Comparison of ENCODE assay signal across 15 cellular contexts in genomic region chr17:16484445-16485169, GRCh38. TPM values are rescaled to one million over a fixed set of nuclear protein-coding genes. Genes with fewer than 3 reads are reported as not detected.
DNase-seq lines count a peak whose midpoint lies in the region; ATAC-seq and TF ChIP-seq lines count a peak whose summit lies in the region.
"Had no signal": no experiment of that assay in that cellular context is flagged by ENCODE, and none has a peak within 500 bp of the region (broad histone marks: within the 10 kb centered on the region; RNA-seq: fewer than 3 reads in every experiment).

No MANE protein-coding gene starts in this region.

- H3K9me3 ChIP-seq in breast epithelium, result no peaks in the 10 kb centered on the region
- H3K9me3 ChIP-seq in vagina, result no peaks in the 10 kb centered on the region
- H3K9me3 ChIP-seq: A549, Caco-2 had no signal

- CTCF ChIA-PET in MCF 10A (lab: Yijun Ruan, JAX), result interaction anchor here (0.7 to 1.2 kb wide), 2 partner anchors 13 to 31 kb away, joined by 3 to 6 read pairs; no protein-coding TSS in a partner anchor

- no peak for ATAC-seq in left lobe of liver
- ATAC-seq: A549, SK-N-SH treated with all-trans-retinoic acid at 6 μM for 48 hours had no signal

- H3K27me3 ChIP-seq in breast epithelium, result no peaks in the 10 kb centered on the region
- H3K27me3 ChIP-seq in vagina, result no peaks in the 10 kb centered on the region

- no peaks in the 10 kb centered on the region for H3K36me3 ChIP-seq in breast epithelium
- no peaks in the 10 kb centered on the region for H3K36me3 ChIP-seq in vagina

- intact Hi-C loops in breast epithelium (cut with DNase I; ENCODE audit: low total_unique reads) (no loop called here), MCF 10A (cut with micrococcal nuclease) (no loop called here), vagina (cut with DNase I) (no loop called here)

- no peak for DNase-seq in breast epithelium (ENCODE audit: low spot score in 2 of 2)
- no peak for DNase-seq in MCF 10A (ENCODE audit: unreplicated experiment)
- no peak for DNase-seq in mesothelial cell of epicardium (ENCODE audit: low spot score in 2 of 2, unreplicated experiment in 2 of 2)
- no peak for DNase-seq in vagina (ENCODE audit: extremely low spot score in 2 of 2)
- DNase-seq in NK-92 treated with Interleukin-12 subunit alpha and Interleukin-12 subunit beta, amount 100 ng/mL, for 24 hours (lab: John Stamatoyannopoulos, UW), result no peak
- DNase-seq in pons (ENCODE audit: low spot score), result no peak
- no peak for DNase-seq in left lobe of liver (ENCODE audit: low spot score)
- DNase-seq: activated gamma-delta T cell, Caco-2, HCEC 1CT had no signal

- POLR2A ChIA-PET in MCF 10A (lab: Yijun Ruan, JAX), result interaction anchor here (0.7 kb wide), 1 partner anchor 31 kb away, joined by 3 read pairs; no protein-coding TSS in a partner anchor

- H3K27ac ChIP-seq in breast epithelium (no peak overlapping the region), cingulate gyrus (ENCODE audit: low read depth, low read length) (peak overlapping the region; percentile 7), vagina (peak overlapping the region; percentile 87)
- H3K27ac ChIP-seq: A549, epithelial cell of prostate had no signal

- H3K27me3 Mint-ChIP-seq in MCF 10A (ENCODE audit: insufficient read depth, unreplicated experiment) (peaks cover under 1% of the 10 kb centered on the region), mesothelial cell of epicardium (ENCODE audit: low read depth) (peaks cover 4% of the 10 kb centered on the region)

- BruUV-seq in MCF 10A (replicated peaks; lab: Mats Ljungman, UMichigan), result no TSS peak

- no peaks in the 10 kb centered on the region for H3K9me3 Mint-ChIP-seq in MCF 10A (ENCODE audit: unreplicated experiment)
- no peaks in the 10 kb centered on the region for H3K9me3 Mint-ChIP-seq in mesothelial cell of epicardium

- TF ChIP-seq CTCF in breast epithelium (IDR thresholded peaks at IDR 0.05) (no peak), MCF 10A (IDR thresholded peaks at IDR 0.05; ENCODE audit: unreplicated experiment) (no peak), mesothelial cell of epicardium (IDR thresholded peaks at IDR 0.05; ENCODE audit: unreplicated experiment) (no peak), vagina (IDR thresholded peaks at IDR 0.05) (no peak)

- H3K36me3 Mint-ChIP-seq in MCF 10A (ENCODE audit: insufficient read depth, unreplicated experiment) (no peaks in the 10 kb centered on the region), mesothelial cell of epicardium (no peaks in the 10 kb centered on the region)

- H3K4me1 ChIP-seq in breast epithelium (no peaks in the 10 kb centered on the region), vagina (peaks cover 26% of the 10 kb centered on the region)

- H3K27ac Mint-ChIP-seq in MCF 10A (ENCODE audit: low read depth, unreplicated experiment) (no peak overlapping the region), mesothelial cell of epicardium (peak overlapping the region; percentile 63)

- no peak overlapping the region for H3K4me3 Mint-ChIP-seq in MCF 10A (ENCODE audit: unreplicated experiment)
- peak overlapping the region; percentile 6 for H3K4me3 Mint-ChIP-seq in mesothelial cell of epicardium

- H3K4me3 ChIP-seq in breast epithelium (peak overlapping the region in 2 of 3 donors; percentile 9 to 17), vagina (peak overlapping the region; percentile 31 to 38)
- H3K4me3 ChIP-seq: A549 had no signal

- H3K4me1 Mint-ChIP-seq in MCF 10A (ENCODE audit: insufficient read depth, unreplicated experiment) (peaks cover 14% of the 10 kb centered on the region), mesothelial cell of epicardium (peaks cover 37% of the 10 kb centered on the region)

- TF ChIP-seq POLR2A in breast epithelium (IDR thresholded peaks at IDR 0.05) (no peak), vagina (IDR thresholded peaks at IDR 0.05) (no peak)

RNA-seq across cellular contexts. Expression of gene LRRC75A, which starts 7.4 kb away (rescaled TPM):
- 1 to 10 TPM; 1.5 to 3.3 (median 1.6) TPM for total RNA-seq in breast epithelium
- total RNA-seq in MCF 10A (2022), result 0.29 and 0.30 TPM in 2 replicates
- total RNA-seq in mesothelial cell of epicardium, result 4.0 to 4.5 TPM (median 4.3 TPM) in 3 replicates
- total RNA-seq in vagina, result 1.7 TPM
- 0.13 TPM for total RNA-seq in left lobe of liver
- total RNA-seq: OCI-LY7 had no signal

Comparison
In these comparisons a context has a peak if more than half of its experiments do, and no peak if none do; other contexts are left out.
1. H3K27ac ChIP-seq: peak in cingulate gyrus (single experiment) and vagina (single experiment); none in breast epithelium (0 of 2).